ENCODE assay signal across 1 cellular context in the genomic region with DNA sequence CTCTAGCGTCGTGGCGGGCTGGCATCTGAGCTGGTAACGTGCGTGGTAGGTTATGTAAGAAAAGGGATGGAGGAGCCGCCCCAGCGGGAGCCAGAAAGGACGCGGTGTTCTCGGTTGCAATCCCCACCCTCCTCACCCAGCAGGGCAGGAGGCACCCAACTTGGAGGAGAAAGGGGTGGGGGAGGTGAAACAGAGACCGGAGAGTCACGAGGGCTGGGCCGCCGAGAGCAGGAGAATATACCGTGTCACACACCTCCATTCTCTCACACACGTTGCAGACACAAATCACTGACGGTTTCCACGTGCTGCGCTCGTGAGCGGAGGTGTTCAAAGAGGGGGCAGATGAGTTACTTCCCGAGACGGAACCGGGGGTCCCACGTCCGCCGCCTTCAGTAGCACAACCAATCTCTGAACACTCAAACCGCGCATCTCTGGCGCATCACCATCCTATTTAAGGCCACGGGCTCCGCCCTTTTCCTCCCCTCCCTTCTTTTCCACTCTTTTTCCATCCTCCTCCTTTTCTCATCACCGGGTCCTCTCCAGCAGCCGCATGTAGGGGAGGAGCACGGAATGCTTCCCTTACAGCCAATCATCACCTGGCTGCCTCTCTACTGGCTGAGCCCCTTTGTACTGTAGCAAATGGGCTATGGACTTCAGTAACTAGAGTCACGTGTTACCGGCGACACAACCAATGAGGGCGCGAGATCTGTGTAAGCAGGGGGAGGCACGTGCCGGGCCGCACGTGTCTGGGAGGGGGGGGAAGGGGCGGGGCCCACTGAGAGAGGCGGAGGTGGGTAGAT.
TF ChIP-seq lines count a peak whose summit lies in the region.

A gene with protein sequence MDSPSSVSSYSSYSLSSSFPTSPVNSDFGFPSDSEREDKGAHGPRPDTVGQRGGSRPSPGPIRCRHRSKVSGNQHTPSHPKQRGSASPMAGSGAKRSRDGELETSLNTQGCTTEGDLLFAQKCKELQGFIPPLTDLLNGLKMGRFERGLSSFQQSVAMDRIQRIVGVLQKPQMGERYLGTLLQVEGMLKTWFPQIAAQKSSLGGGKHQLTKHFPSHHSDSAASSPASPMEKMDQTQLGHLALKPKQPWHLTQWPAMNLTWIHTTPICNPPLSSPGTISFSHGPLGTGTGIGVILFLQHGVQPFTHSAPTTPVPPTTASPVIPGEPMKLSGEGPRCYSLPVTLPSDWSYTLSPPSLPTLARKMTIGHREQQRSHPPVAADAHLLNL (plus strand): TSS at position 797 of the 800 bp plus-strand sequence. CDS start 714 bp downstream, outside the sequence.

TF ChIP-seq in GM12878, 131 proteins besides CTCF, POLR2A, EP300 and RAD21 (continued from another document):
- TF ChIP-seq, protein P1, sequence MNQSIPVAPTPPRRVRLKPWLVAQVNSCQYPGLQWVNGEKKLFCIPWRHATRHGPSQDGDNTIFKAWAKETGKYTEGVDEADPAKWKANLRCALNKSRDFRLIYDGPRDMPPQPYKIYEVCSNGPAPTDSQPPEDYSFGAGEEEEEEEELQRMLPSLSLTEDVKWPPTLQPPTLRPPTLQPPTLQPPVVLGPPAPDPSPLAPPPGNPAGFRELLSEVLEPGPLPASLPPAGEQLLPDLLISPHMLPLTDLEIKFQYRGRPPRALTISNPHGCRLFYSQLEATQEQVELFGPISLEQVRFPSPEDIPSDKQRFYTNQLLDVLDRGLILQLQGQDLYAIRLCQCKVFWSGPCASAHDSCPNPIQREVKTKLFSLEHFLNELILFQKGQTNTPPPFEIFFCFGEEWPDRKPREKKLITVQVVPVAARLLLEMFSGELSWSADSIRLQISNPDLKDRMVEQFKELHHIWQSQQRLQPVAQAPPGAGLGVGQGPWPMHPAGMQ (IDR thresholded peaks at IDR 0.05; ENCODE audit: borderline replicate concordance), result no peak
- TF ChIP-seq, protein P2, sequence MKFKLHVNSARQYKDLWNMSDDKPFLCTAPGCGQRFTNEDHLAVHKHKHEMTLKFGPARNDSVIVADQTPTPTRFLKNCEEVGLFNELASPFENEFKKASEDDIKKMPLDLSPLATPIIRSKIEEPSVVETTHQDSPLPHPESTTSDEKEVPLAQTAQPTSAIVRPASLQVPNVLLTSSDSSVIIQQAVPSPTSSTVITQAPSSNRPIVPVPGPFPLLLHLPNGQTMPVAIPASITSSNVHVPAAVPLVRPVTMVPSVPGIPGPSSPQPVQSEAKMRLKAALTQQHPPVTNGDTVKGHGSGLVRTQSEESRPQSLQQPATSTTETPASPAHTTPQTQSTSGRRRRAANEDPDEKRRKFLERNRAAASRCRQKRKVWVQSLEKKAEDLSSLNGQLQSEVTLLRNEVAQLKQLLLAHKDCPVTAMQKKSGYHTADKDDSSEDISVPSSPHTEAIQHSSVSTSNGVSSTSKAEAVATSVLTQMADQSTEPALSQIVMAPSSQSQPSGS (IDR thresholded peaks at IDR 0.05; ENCODE audit: low read length), result no peak
- TF ChIP-seq, protein P3, sequence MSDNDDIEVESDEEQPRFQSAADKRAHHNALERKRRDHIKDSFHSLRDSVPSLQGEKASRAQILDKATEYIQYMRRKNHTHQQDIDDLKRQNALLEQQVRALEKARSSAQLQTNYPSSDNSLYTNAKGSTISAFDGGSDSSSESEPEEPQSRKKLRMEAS (IDR thresholded peaks at IDR 0.05; ENCODE audit: low read depth, low read length), result peak; percentile 61; the same call in 1 of the 2 replicates
- TF ChIP-seq, protein P4, sequence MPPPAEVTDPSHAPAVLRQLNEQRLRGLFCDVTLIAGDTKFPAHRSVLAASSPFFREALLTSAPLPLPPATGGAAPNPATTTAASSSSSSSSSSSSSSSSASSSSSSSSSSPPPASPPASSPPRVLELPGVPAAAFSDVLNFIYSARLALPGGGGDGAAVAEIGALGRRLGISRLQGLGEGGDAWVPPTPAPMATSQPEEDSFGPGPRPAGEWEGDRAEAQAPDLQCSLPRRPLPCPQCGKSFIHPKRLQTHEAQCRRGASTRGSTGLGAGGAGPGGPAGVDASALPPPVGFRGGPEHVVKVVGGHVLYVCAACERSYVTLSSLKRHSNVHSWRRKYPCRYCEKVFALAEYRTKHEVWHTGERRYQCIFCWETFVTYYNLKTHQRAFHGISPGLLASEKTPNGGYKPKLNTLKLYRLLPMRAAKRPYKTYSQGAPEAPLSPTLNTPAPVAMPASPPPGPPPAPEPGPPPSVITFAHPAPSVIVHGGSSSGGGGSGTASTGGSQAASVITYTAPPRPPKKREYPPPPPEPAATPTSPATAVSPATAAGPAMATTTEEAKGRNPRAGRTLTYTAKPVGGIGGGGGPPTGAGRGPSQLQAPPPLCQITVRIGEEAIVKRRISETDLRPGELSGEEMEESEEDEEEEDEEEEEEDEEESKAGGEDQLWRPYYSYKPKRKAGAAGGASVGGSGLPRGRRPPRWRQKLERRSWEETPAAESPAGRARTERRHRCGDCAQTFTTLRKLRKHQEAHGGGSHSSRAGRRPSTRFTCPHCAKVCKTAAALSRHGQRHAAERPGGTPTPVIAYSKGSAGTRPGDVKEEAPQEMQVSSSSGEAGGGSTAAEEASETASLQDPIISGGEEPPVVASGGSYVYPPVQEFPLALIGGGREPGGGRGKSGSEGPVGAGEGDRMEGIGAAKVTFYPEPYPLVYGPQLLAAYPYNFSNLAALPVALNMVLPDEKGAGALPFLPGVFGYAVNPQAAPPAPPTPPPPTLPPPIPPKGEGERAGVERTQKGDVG (CRISPR knock-in tag; IDR thresholded peaks at IDR 0.05), result no peak
- TF ChIP-seq RAD51 (IDR thresholded peaks at IDR 0.05), result peak; percentile 81
- TF ChIP-seq MTA2 (IDR thresholded peaks at IDR 0.05; ENCODE audit: low read depth), result no peak
- no peak for TF ChIP-seq JUND (IDR thresholded peaks at IDR 0.05; ENCODE audit: low read depth, low read length)
- TF ChIP-seq, protein P5, sequence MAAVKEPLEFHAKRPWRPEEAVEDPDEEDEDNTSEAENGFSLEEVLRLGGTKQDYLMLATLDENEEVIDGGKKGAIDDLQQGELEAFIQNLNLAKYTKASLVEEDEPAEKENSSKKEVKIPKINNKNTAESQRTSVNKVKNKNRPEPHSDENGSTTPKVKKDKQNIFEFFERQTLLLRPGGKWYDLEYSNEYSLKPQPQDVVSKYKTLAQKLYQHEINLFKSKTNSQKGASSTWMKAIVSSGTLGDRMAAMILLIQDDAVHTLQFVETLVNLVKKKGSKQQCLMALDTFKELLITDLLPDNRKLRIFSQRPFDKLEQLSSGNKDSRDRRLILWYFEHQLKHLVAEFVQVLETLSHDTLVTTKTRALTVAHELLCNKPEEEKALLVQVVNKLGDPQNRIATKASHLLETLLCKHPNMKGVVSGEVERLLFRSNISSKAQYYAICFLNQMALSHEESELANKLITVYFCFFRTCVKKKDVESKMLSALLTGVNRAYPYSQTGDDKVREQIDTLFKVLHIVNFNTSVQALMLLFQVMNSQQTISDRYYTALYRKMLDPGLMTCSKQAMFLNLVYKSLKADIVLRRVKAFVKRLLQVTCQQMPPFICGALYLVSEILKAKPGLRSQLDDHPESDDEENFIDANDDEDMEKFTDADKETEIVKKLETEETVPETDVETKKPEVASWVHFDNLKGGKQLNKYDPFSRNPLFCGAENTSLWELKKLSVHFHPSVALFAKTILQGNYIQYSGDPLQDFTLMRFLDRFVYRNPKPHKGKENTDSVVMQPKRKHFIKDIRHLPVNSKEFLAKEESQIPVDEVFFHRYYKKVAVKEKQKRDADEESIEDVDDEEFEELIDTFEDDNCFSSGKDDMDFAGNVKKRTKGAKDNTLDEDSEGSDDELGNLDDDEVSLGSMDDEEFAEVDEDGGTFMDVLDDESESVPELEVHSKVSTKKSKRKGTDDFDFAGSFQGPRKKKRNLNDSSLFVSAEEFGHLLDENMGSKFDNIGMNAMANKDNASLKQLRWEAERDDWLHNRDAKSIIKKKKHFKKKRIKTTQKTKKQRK (IDR thresholded peaks at IDR 0.05; ENCODE audit: low read depth, low read length), result no peak
- TF ChIP-seq, protein P6, sequence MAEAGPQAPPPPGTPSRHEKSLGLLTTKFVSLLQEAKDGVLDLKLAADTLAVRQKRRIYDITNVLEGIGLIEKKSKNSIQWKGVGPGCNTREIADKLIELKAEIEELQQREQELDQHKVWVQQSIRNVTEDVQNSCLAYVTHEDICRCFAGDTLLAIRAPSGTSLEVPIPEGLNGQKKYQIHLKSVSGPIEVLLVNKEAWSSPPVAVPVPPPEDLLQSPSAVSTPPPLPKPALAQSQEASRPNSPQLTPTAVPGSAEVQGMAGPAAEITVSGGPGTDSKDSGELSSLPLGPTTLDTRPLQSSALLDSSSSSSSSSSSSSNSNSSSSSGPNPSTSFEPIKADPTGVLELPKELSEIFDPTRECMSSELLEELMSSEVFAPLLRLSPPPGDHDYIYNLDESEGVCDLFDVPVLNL (IDR thresholded peaks at IDR 0.05; ENCODE audit: low read depth, low read length), result no peak
- no peak for TF ChIP-seq SPI1 (IDR thresholded peaks at IDR 0.05; ENCODE audit: borderline replicate concordance, insufficient read depth, low read depth, low read length)
- TF ChIP-seq POLR2AphosphoS2 (IDR thresholded peaks at IDR 0.05; ENCODE audit: low read depth, low read length), result no peak
- TF ChIP-seq MXI1 (IDR thresholded peaks at IDR 0.05; ENCODE audit: low read depth, low read length), result no peak
